In the genomic region with DNA sequence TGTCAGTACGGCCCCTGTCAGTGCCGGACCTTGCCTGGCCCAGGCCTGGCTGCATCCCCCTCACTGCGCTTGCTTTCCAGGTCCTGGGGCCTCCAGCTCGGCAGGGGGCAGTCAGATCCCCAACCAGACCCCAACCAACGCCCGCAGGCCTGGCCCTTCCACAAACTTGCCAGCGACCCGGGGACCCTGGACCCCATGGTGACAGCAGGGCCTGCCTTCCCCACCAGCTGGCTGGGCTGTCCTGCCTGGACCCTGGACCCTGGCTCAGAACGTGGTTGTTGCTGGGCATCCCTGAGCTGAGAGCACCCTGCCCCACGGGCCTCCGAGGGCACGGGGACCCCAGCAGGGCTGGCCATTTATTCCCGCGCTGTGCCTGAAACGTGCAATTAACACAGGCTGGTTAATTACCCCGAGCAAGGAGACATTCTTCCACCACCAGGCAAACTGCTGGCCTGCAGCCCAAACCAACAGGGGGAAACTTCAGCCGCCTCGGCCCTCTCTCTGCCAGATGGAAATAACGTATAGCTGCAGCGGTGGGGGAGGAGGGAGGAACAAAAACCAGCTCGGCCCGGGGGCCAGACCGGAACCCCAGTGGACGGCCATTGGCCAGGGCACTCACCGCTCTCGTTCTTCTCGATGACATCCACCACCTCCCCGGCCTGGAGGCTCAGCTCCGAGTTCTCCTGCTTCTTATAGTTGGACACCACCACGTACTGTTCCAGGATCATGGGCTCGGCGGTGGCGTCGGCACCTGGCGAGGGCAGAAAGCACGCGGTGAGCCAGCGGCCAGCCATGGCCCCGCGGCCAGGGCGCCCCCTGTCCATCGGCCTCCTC, we compare ENCODE assay signal across 1 cellular context.
TF ChIP-seq lines count a peak whose summit lies in the region.

No MANE protein-coding gene starts in this region.

TF ChIP-seq in HepG2, 621 proteins besides CTCF, POLR2A, EP300 and RAD21 (continued from another document and continues in another):
- TF ChIP-seq, protein P1, sequence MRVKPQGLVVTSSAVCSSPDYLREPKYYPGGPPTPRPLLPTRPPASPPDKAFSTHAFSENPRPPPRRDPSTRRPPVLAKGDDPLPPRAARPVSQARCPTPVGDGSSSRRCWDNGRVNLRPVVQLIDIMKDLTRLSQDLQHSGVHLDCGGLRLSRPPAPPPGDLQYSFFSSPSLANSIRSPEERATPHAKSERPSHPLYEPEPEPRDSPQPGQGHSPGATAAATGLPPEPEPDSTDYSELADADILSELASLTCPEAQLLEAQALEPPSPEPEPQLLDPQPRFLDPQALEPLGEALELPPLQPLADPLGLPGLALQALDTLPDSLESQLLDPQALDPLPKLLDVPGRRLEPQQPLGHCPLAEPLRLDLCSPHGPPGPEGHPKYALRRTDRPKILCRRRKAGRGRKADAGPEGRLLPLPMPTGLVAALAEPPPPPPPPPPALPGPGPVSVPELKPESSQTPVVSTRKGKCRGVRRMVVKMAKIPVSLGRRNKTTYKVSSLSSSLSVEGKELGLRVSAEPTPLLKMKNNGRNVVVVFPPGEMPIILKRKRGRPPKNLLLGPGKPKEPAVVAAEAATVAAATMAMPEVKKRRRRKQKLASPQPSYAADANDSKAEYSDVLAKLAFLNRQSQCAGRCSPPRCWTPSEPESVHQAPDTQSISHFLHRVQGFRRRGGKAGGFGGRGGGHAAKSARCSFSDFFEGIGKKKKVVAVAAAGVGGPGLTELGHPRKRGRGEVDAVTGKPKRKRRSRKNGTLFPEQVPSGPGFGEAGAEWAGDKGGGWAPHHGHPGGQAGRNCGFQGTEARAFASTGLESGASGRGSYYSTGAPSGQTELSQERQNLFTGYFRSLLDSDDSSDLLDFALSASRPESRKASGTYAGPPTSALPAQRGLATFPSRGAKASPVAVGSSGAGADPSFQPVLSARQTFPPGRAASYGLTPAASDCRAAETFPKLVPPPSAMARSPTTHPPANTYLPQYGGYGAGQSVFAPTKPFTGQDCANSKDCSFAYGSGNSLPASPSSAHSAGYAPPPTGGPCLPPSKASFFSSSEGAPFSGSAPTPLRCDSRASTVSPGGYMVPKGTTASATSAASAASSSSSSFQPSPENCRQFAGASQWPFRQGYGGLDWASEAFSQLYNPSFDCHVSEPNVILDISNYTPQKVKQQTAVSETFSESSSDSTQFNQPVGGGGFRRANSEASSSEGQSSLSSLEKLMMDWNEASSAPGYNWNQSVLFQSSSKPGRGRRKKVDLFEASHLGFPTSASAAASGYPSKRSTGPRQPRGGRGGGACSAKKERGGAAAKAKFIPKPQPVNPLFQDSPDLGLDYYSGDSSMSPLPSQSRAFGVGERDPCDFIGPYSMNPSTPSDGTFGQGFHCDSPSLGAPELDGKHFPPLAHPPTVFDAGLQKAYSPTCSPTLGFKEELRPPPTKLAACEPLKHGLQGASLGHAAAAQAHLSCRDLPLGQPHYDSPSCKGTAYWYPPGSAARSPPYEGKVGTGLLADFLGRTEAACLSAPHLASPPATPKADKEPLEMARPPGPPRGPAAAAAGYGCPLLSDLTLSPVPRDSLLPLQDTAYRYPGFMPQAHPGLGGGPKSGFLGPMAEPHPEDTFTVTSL (CRISPR knock-in tag; IDR thresholded peaks at IDR 0.05; ENCODE audit: borderline replicate concordance), result no peak
- TF ChIP-seq SIN3B (IDR thresholded peaks at IDR 0.05; ENCODE audit: low read length) (no peak), NR2C2 (CRISPR knock-in tag; IDR thresholded peaks at IDR 0.05; ENCODE audit: borderline replicate concordance) (peak; percentile 75), ZFYVE20 (CRISPR knock-in tag; IDR thresholded peaks at IDR 0.05; ENCODE audit: borderline replicate concordance, low read depth) (no peak), SCMH1 (CRISPR knock-in tag; IDR thresholded peaks at IDR 0.05; ENCODE audit: borderline replicate concordance) (no peak), NFRKB (IDR thresholded peaks at IDR 0.05) (no peak), PLRG1 (conservative IDR thresholded peaks at IDR 0.05) (no peak), ATRX (CRISPR knock-in tag; IDR thresholded peaks at IDR 0.05; ENCODE audit: borderline replicate concordance) (no peak), SRSF4 (IDR thresholded peaks at IDR 0.05; ENCODE audit: low read depth, low read length, poor library complexity, severe bottlenecking) (no peak), ZNF740 (CRISPR knock-in tag; IDR thresholded peaks at IDR 0.05) (peak; percentile 61; the same call in 1 of the 2 replicates), TARDBP (CRISPR knock-in tag; IDR thresholded peaks at IDR 0.05) (no peak), ISL2 (CRISPR knock-in tag; IDR thresholded peaks at IDR 0.05) (no peak), KLF15 (CRISPR knock-in tag; IDR thresholded peaks at IDR 0.05; ENCODE audit: borderline replicate concordance) (no peak), TEF (CRISPR knock-in tag; IDR thresholded peaks at IDR 0.05) (peak; percentile 41; the same call in 1 of the 2 replicates), CREM (IDR thresholded peaks at IDR 0.05) (no peak), CREM (CRISPR knock-in tag; IDR thresholded peaks at IDR 0.05) (no peak), KIAA2018 (CRISPR knock-in tag; IDR thresholded peaks at IDR 0.05; ENCODE audit: borderline replicate concordance) (no peak), PAXIP1 (CRISPR knock-in tag; conservative IDR thresholded peaks at IDR 0.05) (peak; percentile 69; the same call in 1 of the 2 replicates), BHLHE40 (IDR thresholded peaks at IDR 0.05; ENCODE audit: low read length) (no peak), ZNF570 (CRISPR knock-in tag; IDR thresholded peaks at IDR 0.05; ENCODE audit: borderline replicate concordance) (no peak), FOXO4 (CRISPR knock-in tag; conservative IDR thresholded peaks at IDR 0.05) (no peak)
- TF ChIP-seq, protein P2, sequence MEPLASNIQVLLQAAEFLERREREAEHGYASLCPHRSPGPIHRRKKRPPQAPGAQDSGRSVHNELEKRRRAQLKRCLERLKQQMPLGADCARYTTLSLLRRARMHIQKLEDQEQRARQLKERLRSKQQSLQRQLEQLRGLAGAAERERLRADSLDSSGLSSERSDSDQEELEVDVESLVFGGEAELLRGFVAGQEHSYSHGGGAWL (CRISPR knock-in tag; IDR thresholded peaks at IDR 0.05), result no peak; the same call in none of the 2 replicates
- TF ChIP-seq, protein P3, sequence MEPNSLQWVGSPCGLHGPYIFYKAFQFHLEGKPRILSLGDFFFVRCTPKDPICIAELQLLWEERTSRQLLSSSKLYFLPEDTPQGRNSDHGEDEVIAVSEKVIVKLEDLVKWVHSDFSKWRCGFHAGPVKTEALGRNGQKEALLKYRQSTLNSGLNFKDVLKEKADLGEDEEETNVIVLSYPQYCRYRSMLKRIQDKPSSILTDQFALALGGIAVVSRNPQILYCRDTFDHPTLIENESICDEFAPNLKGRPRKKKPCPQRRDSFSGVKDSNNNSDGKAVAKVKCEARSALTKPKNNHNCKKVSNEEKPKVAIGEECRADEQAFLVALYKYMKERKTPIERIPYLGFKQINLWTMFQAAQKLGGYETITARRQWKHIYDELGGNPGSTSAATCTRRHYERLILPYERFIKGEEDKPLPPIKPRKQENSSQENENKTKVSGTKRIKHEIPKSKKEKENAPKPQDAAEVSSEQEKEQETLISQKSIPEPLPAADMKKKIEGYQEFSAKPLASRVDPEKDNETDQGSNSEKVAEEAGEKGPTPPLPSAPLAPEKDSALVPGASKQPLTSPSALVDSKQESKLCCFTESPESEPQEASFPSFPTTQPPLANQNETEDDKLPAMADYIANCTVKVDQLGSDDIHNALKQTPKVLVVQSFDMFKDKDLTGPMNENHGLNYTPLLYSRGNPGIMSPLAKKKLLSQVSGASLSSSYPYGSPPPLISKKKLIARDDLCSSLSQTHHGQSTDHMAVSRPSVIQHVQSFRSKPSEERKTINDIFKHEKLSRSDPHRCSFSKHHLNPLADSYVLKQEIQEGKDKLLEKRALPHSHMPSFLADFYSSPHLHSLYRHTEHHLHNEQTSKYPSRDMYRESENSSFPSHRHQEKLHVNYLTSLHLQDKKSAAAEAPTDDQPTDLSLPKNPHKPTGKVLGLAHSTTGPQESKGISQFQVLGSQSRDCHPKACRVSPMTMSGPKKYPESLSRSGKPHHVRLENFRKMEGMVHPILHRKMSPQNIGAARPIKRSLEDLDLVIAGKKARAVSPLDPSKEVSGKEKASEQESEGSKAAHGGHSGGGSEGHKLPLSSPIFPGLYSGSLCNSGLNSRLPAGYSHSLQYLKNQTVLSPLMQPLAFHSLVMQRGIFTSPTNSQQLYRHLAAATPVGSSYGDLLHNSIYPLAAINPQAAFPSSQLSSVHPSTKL (CRISPR knock-in tag; IDR thresholded peaks at IDR 0.05), result peak; percentile 42
